ENCODE assay signal across 8 cellular contexts in genomic region chr2:47070155-47070919, GRCh38.
A peak's percentile ranks its signal among the peaks of the same experiment; 100 is the strongest.
DNase-seq lines count a peak whose midpoint lies in the region; ATAC-seq and TF ChIP-seq lines count a peak whose summit lies in the region.

No MANE protein-coding gene starts in this region.

- peak overlapping the region; percentile 77 for H2BK15ac ChIP-seq in neuronal stem cell (ENCODE audit: low read length)

- H3K4me2 ChIP-seq in neuronal stem cell (ENCODE audit: insufficient read depth, low read length, poor library complexity, severe bottlenecking), result no peak overlapping the region

- no CpG with 5 or more reads among the region's 13 CpGs for WGBS in neuronal stem cell (ENCODE audit: extremely low coverage in 2 of 2, insufficient read length in 2 of 2, insufficient replicate concordance in 1 of 2), 2 donors

- peak overlapping the region; percentile 76 for H2AK5ac ChIP-seq in neuronal stem cell (ENCODE audit: low read depth, low read length)

- no peak overlapping the region for H4K8ac ChIP-seq in neuronal stem cell (ENCODE audit: low read depth, low read length)

- no peaks in the 10 kb centered on the region for H3K9me3 Mint-ChIP-seq in effector memory CD8-positive, alpha-beta T cell

- peak overlapping the region; percentile 93 to 94 for H3K27ac Mint-ChIP-seq in effector memory CD8-positive, alpha-beta T cell

- TF ChIP-seq CTCF in AG10803 (conservative IDR thresholded peaks at IDR 0.05; ENCODE audit: low read length), result no peak

- H3K36me3 ChIP-seq in neuronal stem cell (replicated peaks in 1 of 2; ENCODE audit: control insufficient read depth in 2 of 2, insufficient read depth in 2 of 2, low read length in 2 of 2), result peaks cover 0 to 3% of the 10 kb centered on the region in 2 donors

- H3K14ac ChIP-seq in neuronal stem cell (ENCODE audit: low read length), result peak overlapping the region; percentile 75

- H3K4me3 ChIP-seq in AG10803 (ENCODE audit: low read length) (no peak overlapping the region), neuronal stem cell (ENCODE audit: low read length in 2 of 2) (no peak overlapping the region)

- H3K18ac ChIP-seq in neuronal stem cell (ENCODE audit: low read length), result peak overlapping the region; percentile 92

- peak overlapping the region; percentile 94 for H4K91ac ChIP-seq in neuronal stem cell (ENCODE audit: low read depth, low read length, poor library complexity)

- H3K79me1 ChIP-seq in neuronal stem cell (ENCODE audit: low read depth, low read length), result no peaks in the 10 kb centered on the region

- H3K4me1 ChIP-seq in neuronal stem cell (ENCODE audit: control insufficient read depth in 2 of 2, insufficient read depth in 1 of 2, low read depth in 1 of 2, low read length in 2 of 2), result peaks cover 17 to 31% of the 10 kb centered on the region in 2 donors

- POLR2A ChIA-PET in HEK293T (lab: Yijun Ruan, JAX), result no interaction called here

- H3K36me3 Mint-ChIP-seq in effector memory CD8-positive, alpha-beta T cell (ENCODE audit: insufficient read depth), result peaks cover 14% of the 10 kb centered on the region

- peaks cover 36 to 51% of the 10 kb centered on the region in 2 donors for H3K4me1 Mint-ChIP-seq in effector memory CD8-positive, alpha-beta T cell (ENCODE audit: low read depth in 2 of 2)

- no peak for ATAC-seq in effector memory CD8-positive, alpha-beta T cell (replicated peaks)
- ATAC-seq in HG03354 (IDR thresholded peaks at IDR 0.05; ENCODE audit: poor library complexity, severe bottlenecking, unreplicated experiment) (no peak), HG03565 (IDR thresholded peaks at IDR 0.05; ENCODE audit: unreplicated experiment) (no peak)

- peak overlapping the region; percentile 44 for H3K27ac ChIP-seq in neuronal stem cell (replicated peaks; ENCODE audit: low read length)

- no peaks in the 10 kb centered on the region for H3K9me3 ChIP-seq in neuronal stem cell (replicated peaks in 1 of 2; ENCODE audit: control insufficient read depth in 2 of 2, insufficient read depth in 1 of 2, low read depth in 1 of 2, low read length in 2 of 2)

- DNase-seq in AG10803 (ENCODE audit: low read depth), result peak; percentile 74
- DNase-seq in M059J (ENCODE audit: low read depth), result peak; percentile 74
- DNase-seq in effector memory CD8-positive, alpha-beta T cell, result no peak
- no peak for DNase-seq in neuronal stem cell (ENCODE audit: low spot score)
- DNase-seq in NCI-H2107 treated with DMSO at 0.1 percent for 48 hours (lab: John Stamatoyannopoulos, UW; ENCODE audit: unreplicated experiment), result no peak
- no peak for DNase-seq in HEK293T (ENCODE audit: extremely low spot score)

- H3K23ac ChIP-seq in neuronal stem cell (ENCODE audit: low read depth, low read length, poor library complexity), result no peak overlapping the region

- H3K4me3 Mint-ChIP-seq in effector memory CD8-positive, alpha-beta T cell, result peak overlapping the region; percentile 71 to 75

- H3K9ac ChIP-seq in neuronal stem cell (ENCODE audit: low read depth, low read length, poor library complexity), result no peak overlapping the region

- H3K4ac ChIP-seq in neuronal stem cell (ENCODE audit: low read length), result no peak overlapping the region

- peak overlapping the region; percentile 91 for H2BK5ac ChIP-seq in neuronal stem cell (ENCODE audit: low read length)

- CTCF ChIA-PET in HEK293T (lab: Yijun Ruan, JAX), result no interaction called here

- no peaks in the 10 kb centered on the region for H3K27me3 ChIP-seq in neuronal stem cell (ENCODE audit: control insufficient read depth in 3 of 3, insufficient read depth in 3 of 3, low read depth in 1 of 3, low read length in 3 of 3)

- H2AFZ ChIP-seq in neuronal stem cell (ENCODE audit: low read length), result no peak overlapping the region

- no peak overlapping the region for H2BK120ac ChIP-seq in neuronal stem cell (ENCODE audit: low read depth, low read length)

- no peaks in the 10 kb centered on the region for H3K27me3 Mint-ChIP-seq in effector memory CD8-positive, alpha-beta T cell

- no peak overlapping the region for H2BK12ac ChIP-seq in neuronal stem cell (ENCODE audit: low read length)

TF ChIP-seq in HEK293T, 16 proteins besides CTCF, POLR2A, EP300 and RAD21:
- no peak for TF ChIP-seq L3MBTL2 (conservative IDR thresholded peaks at IDR 0.05)
- TF ChIP-seq ZNF384 (IDR thresholded peaks at IDR 0.05), result no peak
- no peak for TF ChIP-seq NFRKB (IDR thresholded peaks at IDR 0.05)
- no peak for TF ChIP-seq FOXA1 (IDR thresholded peaks at IDR 0.05)
- TF ChIP-seq ARNT (IDR thresholded peaks at IDR 0.05), result no peak
- no peak for TF ChIP-seq LEF1 (IDR thresholded peaks at IDR 0.05; ENCODE audit: borderline replicate concordance)
- no peak for TF ChIP-seq FOXK2 (IDR thresholded peaks at IDR 0.05)
- TF ChIP-seq PKNOX1 (IDR thresholded peaks at IDR 0.05), result no peak
- TF ChIP-seq FOXM1 (IDR thresholded peaks at IDR 0.05; ENCODE audit: borderline replicate concordance), result no peak
- no peak for TF ChIP-seq HDGF (IDR thresholded peaks at IDR 0.05; ENCODE audit: borderline replicate concordance)
- no peak for TF ChIP-seq SP1 (IDR thresholded peaks at IDR 0.05)
- TF ChIP-seq ELF4 (IDR thresholded peaks at IDR 0.05), result no peak
- no peak for TF ChIP-seq BHLHE40 (IDR thresholded peaks at IDR 0.05; ENCODE audit: borderline replicate concordance)
- no peak for TF ChIP-seq CTBP1 (IDR thresholded peaks at IDR 0.05; ENCODE audit: borderline replicate concordance)
- TF ChIP-seq SUZ12 (IDR thresholded peaks at IDR 0.05), result no peak

Comparison
In these comparisons a context has a peak if more than half of its experiments do, and no peak if none do; other contexts are left out.
1. DNase-seq: peak in AG10803 (single experiment) and M059J (single experiment); none in effector memory CD8-positive, alpha-beta T cell (0 of 3), neuronal stem cell (single experiment), NCI-H2107 treated with DMSO at 0.1 percent for 48 hours (single experiment) and HEK293T (single experiment).